8 cellular contexts compared by ENCODE assay signal in genomic region chr14:44960646-44961045, GRCh38. TPM values are rescaled to one million over a fixed set of nuclear protein-coding genes. Genes with fewer than 3 reads are reported as not detected.
DNase-seq lines count a peak whose midpoint lies in the region; ATAC-seq, FAIRE-seq and TF ChIP-seq lines count a peak whose summit lies in the region.

No MANE protein-coding gene starts in this region.

- peak overlapping the region; percentile 94 for H3K4me3 ChIP-seq in Loucy (ENCODE audit: low read length, poor library complexity, severe bottlenecking)
- H3K4me3 ChIP-seq in endothelial cell of umbilical vein (replicated peaks in 1 of 3; ENCODE audit: insufficient read depth in 1 of 3, low read depth in 1 of 3, low read length in 3 of 3), result peak overlapping the region; percentile 45 to 83 (median 71)
- H3K4me3 ChIP-seq in neural progenitor cell, result peak overlapping the region; percentile 78

- no peaks in the 10 kb centered on the region for H3F3A ChIP-seq in Loucy (ENCODE audit: low read depth)
- H3F3A ChIP-seq in neural progenitor cell (ENCODE audit: low read depth), result peaks cover 20% of the 10 kb centered on the region

- intact Hi-C loops in endothelial cell of umbilical vein (cut with micrococcal nuclease), result loop anchor here (1.0 to 5.0 kb wide), 3 partner anchors 48 to 293 kb away; partner anchors contain the start of gene MIS18BP1

- ATAC-seq in HG03280 (IDR thresholded peaks at IDR 0.05; ENCODE audit: unreplicated experiment) (no peak), GM21825 (IDR thresholded peaks at IDR 0.05; ENCODE audit: unreplicated experiment) (no peak)

- peaks cover 25% of the 10 kb centered on the region for H3K4me1 Mint-ChIP-seq in neural progenitor cell

- TF ChIP-seq CTCF in C4-2B (conservative IDR thresholded peaks at IDR 0.05) (no peak), Loucy (conservative IDR thresholded peaks at IDR 0.05; ENCODE audit: low read length) (no peak), endothelial cell of umbilical vein (IDR thresholded peaks at IDR 0.05; ENCODE audit: extremely low read depth in 1 of 2, insufficient read depth in 1 of 2, low read depth in 1 of 2, low read length in 2 of 2) (no peak), neural progenitor cell (IDR thresholded peaks at IDR 0.05) (no peak)

- dilution Hi-C loops in endothelial cell of umbilical vein (cut with MboI; ENCODE audit: extremely low pct_ligation_motif_present, low sequenced_read_pairs), result no loop called here

- H3K27me3 ChIP-seq in Loucy (ENCODE audit: insufficient read depth, low read length, poor library complexity, severe bottlenecking) (no peaks in the 10 kb centered on the region), endothelial cell of umbilical vein (ENCODE audit: control insufficient read depth in 2 of 2, insufficient read depth in 2 of 2, low read length in 2 of 2) (no peaks in the 10 kb centered on the region), neural progenitor cell (no peaks in the 10 kb centered on the region)

- H3K9me1 ChIP-seq in endothelial cell of umbilical vein (replicated peaks; ENCODE audit: control insufficient read depth, extremely low read depth, insufficient read depth, low read length), result no peaks in the 10 kb centered on the region

- H3K9me3 ChIP-seq in Loucy (ENCODE audit: insufficient read depth, low read depth, low read length) (no peaks in the 10 kb centered on the region), endothelial cell of umbilical vein (replicated peaks; ENCODE audit: control insufficient read depth, insufficient read depth, low read length) (no peaks in the 10 kb centered on the region), neural progenitor cell (ENCODE audit: low read depth) (no peaks in the 10 kb centered on the region)

- no TSS peak for BruUV-seq in endothelial cell of umbilical vein (replicated peaks; lab: Mats Ljungman, UMichigan)

- FAIRE-seq in endothelial cell of umbilical vein (lab: Jason Lieb, UNC), result no peak

- peak overlapping the region; percentile 80 for H3K4me2 ChIP-seq in Loucy (ENCODE audit: low read depth, low read length, poor library complexity, severe bottlenecking)
- peak overlapping the region; percentile 99 for H3K4me2 ChIP-seq in endothelial cell of umbilical vein (ENCODE audit: insufficient read depth, low read length)
- H3K4me2 ChIP-seq in neural progenitor cell, result peak overlapping the region; percentile 82

- H3K79me2 ChIP-seq in Loucy (ENCODE audit: insufficient read depth, low read length) (peaks cover 63% of the 10 kb centered on the region), endothelial cell of umbilical vein (ENCODE audit: control insufficient read depth, insufficient read depth, low read length) (peaks cover 74% of the 10 kb centered on the region), neural progenitor cell (ENCODE audit: low read depth) (peaks cover 92% of the 10 kb centered on the region)

- DNase-seq in endothelial cell of umbilical vein (ENCODE audit: low read depth, low spot score) (no peak), neural progenitor cell (ENCODE audit: low spot score) (no peak), GDM1 (lab: John Stamatoyannopoulos, UW) (no peak), cortex of kidney (lab: John Stamatoyannopoulos, UW) (no peak)

- no peak overlapping the region for H3K4me3 Mint-ChIP-seq in neural progenitor cell

- H3K4me1 ChIP-seq in Loucy (ENCODE audit: insufficient read depth, low read length, poor library complexity, severe bottlenecking), result peaks cover 49% of the 10 kb centered on the region
- H3K4me1 ChIP-seq in endothelial cell of umbilical vein (ENCODE audit: control insufficient read depth, extremely low read depth, insufficient read depth, low read length), result peaks cover 32% of the 10 kb centered on the region
- H3K4me1 ChIP-seq in neural progenitor cell, result peaks cover 7% of the 10 kb centered on the region

- CTCF ChIA-PET in endothelial cell of umbilical vein (lab: Charles Lee), result interaction anchor here (1.4 to 3.5 kb wide), 3 partner anchors 47 to 308 kb away, joined by 4 to 22 read pairs (median 5); partner anchors contain the start of gene MIS18BP1

- H3K36me3 ChIP-seq in Loucy (ENCODE audit: insufficient read depth, low read length) (no peaks in the 10 kb centered on the region), endothelial cell of umbilical vein (ENCODE audit: control insufficient read depth in 2 of 2, extremely low read depth in 1 of 2, insufficient read depth in 2 of 2, low read length in 2 of 2) (no peaks in the 10 kb centered on the region), neural progenitor cell (no peaks in the 10 kb centered on the region)

- POLR2A ChIA-PET in endothelial cell of umbilical vein (lab: Charles Lee), result interaction anchor here (0.9 kb wide), 1 partner anchor 22 kb away, joined by 6 read pairs; no protein-coding TSS in a partner anchor

- H2AFZ ChIP-seq in Loucy (ENCODE audit: low read length) (no peak overlapping the region), endothelial cell of umbilical vein (ENCODE audit: low read depth, low read length) (no peak overlapping the region), neural progenitor cell (replicated peaks) (no peak overlapping the region)

- H3K9me2 ChIP-seq in Loucy (replicated peaks; ENCODE audit: low read depth, low read length), result no peaks in the 10 kb centered on the region

- H3K27ac ChIP-seq in C4-2B (peak overlapping the region; percentile 82), endothelial cell of umbilical vein (ENCODE audit: insufficient read depth, low read depth, low read length) (peak overlapping the region; percentile 54), neural progenitor cell (no peak overlapping the region)

- H3K9ac ChIP-seq in Loucy (ENCODE audit: low read depth, low read length, poor library complexity, severe bottlenecking) (peak overlapping the region; percentile 80), endothelial cell of umbilical vein (replicated peaks; ENCODE audit: extremely low read depth, insufficient read depth, low read length) (peak overlapping the region; percentile 65), neural progenitor cell (peak overlapping the region; percentile 67)

- H4K20me1 ChIP-seq in Loucy (ENCODE audit: insufficient read depth, low read length, poor library complexity, severe bottlenecking), result peaks cover 58% of the 10 kb centered on the region
- H4K20me1 ChIP-seq in endothelial cell of umbilical vein (replicated peaks; ENCODE audit: control insufficient read depth, extremely low read depth, insufficient read depth, low read length), result peaks cover 3% of the 10 kb centered on the region
- H4K20me1 ChIP-seq in neural progenitor cell (ENCODE audit: low read depth), result peaks cover 52% of the 10 kb centered on the region

- H3K27ac Mint-ChIP-seq in neural progenitor cell, result peak overlapping the region; percentile 90

- peaks cover 28% of the 10 kb centered on the region for H3K9me3 Mint-ChIP-seq in neural progenitor cell

- TF ChIP-seq POLR2A in endothelial cell of umbilical vein (IDR thresholded peaks at IDR 0.05; ENCODE audit: low read depth, low read length), result no peak

- H3K27me3 Mint-ChIP-seq in neural progenitor cell (ENCODE audit: insufficient read depth, low read depth), result no peaks in the 10 kb centered on the region

- H3K36me3 Mint-ChIP-seq in neural progenitor cell, result peaks cover 14% of the 10 kb centered on the region

TF ChIP-seq in endothelial cell of umbilical vein, 7 proteins besides CTCF, POLR2A, EP300 and RAD21:
- TF ChIP-seq FOS (IDR thresholded peaks at IDR 0.05; ENCODE audit: borderline replicate concordance, insufficient read depth, low read length) (peak; percentile 3), GATA2 (IDR thresholded peaks at IDR 0.05; ENCODE audit: insufficient read depth, insufficient read length, low read depth, low read length) (no peak), POLR2AphosphoS5 (IDR thresholded peaks at IDR 0.05; ENCODE audit: insufficient read depth, low read depth, low read length) (no peak), MAX (IDR thresholded peaks at IDR 0.05; ENCODE audit: insufficient read depth, insufficient read length) (no peak), MYC (IDR thresholded peaks at IDR 0.05; ENCODE audit: low read depth, low read length) (no peak)

RNA-seq across cellular contexts. Expression of gene KLHL28, which starts 1.1 kb away (rescaled TPM):
- 7.3 and 8.4 TPM in 2 replicates for total RNA-seq in endothelial cell of umbilical vein
- 2.9 and 3.3 TPM in 2 replicates for polyA plus RNA-seq in endothelial cell of umbilical vein
- 2.2 and 2.3 TPM in 2 replicates for polyA plus RNA-seq in endothelial cell of umbilical vein (2011; cell fraction: cytosol; rRNA removed)
- 4.2 and 5.8 TPM in 2 replicates for polyA plus RNA-seq in endothelial cell of umbilical vein (2011; cell fraction: nucleus; rRNA removed)
- 4.3 and 4.7 TPM in 2 replicates for polyA plus RNA-seq in endothelial cell of umbilical vein (2012)
- polyA minus RNA-seq in endothelial cell of umbilical vein, result 17.2 and 18.1 TPM in 2 replicates
- 3.2 TPM for polyA minus RNA-seq in endothelial cell of umbilical vein (2011; cell fraction: cytosol; rRNA and poly(A)+ RNA removed)
- polyA minus RNA-seq in endothelial cell of umbilical vein (2011; cell fraction: nucleus; rRNA and poly(A)+ RNA removed), result 19.5 and 19.7 TPM in 2 replicates
- 14.8 and 21.8 TPM in 2 replicates for total RNA-seq in neural progenitor cell (ENCODE audit: low replicate concordance)

RNA-seq across cellular contexts. Expression of gene TOGARAM1, which starts 1.3 kb away (rescaled TPM):
- 13.3 and 13.8 TPM in 2 replicates for total RNA-seq in endothelial cell of umbilical vein
- 3.2 and 4.2 TPM in 2 replicates for polyA plus RNA-seq in endothelial cell of umbilical vein
- polyA plus RNA-seq in endothelial cell of umbilical vein (2011; cell fraction: cytosol; rRNA removed), result 4.6 and 5.0 TPM in 2 replicates
- polyA plus RNA-seq in endothelial cell of umbilical vein (2011; cell fraction: nucleus; rRNA removed), result 13.1 and 16.1 TPM in 2 replicates
- polyA plus RNA-seq in endothelial cell of umbilical vein (2012), result 6.4 and 9.2 TPM in 2 replicates
- 19.7 and 26.3 TPM in 2 replicates for polyA minus RNA-seq in endothelial cell of umbilical vein
- polyA minus RNA-seq in endothelial cell of umbilical vein (2011; cell fraction: cytosol; rRNA and poly(A)+ RNA removed), result 7.0 TPM
- polyA minus RNA-seq in endothelial cell of umbilical vein (2011; cell fraction: nucleus; rRNA and poly(A)+ RNA removed), result 37.8 and 54.0 TPM in 2 replicates
- total RNA-seq in neural progenitor cell (ENCODE audit: low replicate concordance), result 16.2 and 23.1 TPM in 2 replicates
